In genomic region chr12:49776413-49776812, GRCh38 we compare ENCODE assay signal across 8 cellular contexts. TPM values are rescaled to one million over a fixed set of nuclear protein-coding genes. Genes with fewer than 3 reads are reported as not detected.
A peak's percentile ranks its signal among the peaks of the same experiment; 100 is the strongest.
DNase-seq lines count a peak whose midpoint lies in the region; ATAC-seq and TF ChIP-seq lines count a peak whose summit lies in the region.

No MANE protein-coding gene starts in this region.

- no peak overlapping the region for H3K4me3 ChIP-seq in mucosa of descending colon

- TF ChIP-seq CTCF in mucosa of descending colon (IDR thresholded peaks at IDR 0.05): peak; percentile 44

- H3K36me3 ChIP-seq in mucosa of descending colon (ENCODE audit: low read depth): no peaks in the 10 kb centered on the region

- H3K4me1 ChIP-seq in mucosa of descending colon (ENCODE audit: low read depth): no peaks in the 10 kb centered on the region

- intact Hi-C loops in mucosa of descending colon (cut with DNase I, micrococcal nuclease): no loop called here

- ATAC-seq in HG02798 (IDR thresholded peaks at IDR 0.05; ENCODE audit: poor library complexity, unreplicated experiment): peak; percentile 58
- ATAC-seq in mucosa of descending colon: peak; percentile 88
- ATAC-seq in HG03097 (IDR thresholded peaks at IDR 0.05; ENCODE audit: low FRiP score, unreplicated experiment): no peak

- DNase-seq in DMS114 treated with DMSO at 0.1 percent for 48 hours (lab: John Stamatoyannopoulos, UW; ENCODE audit: unreplicated experiment): peak; percentile 75
- DNase-seq in NCI-H82 (lab: John Stamatoyannopoulos, UW): peak; percentile 89
- DNase-seq in activated CD8-positive, alpha-beta memory T cell treated with anti-CD3 and anti-CD28 coated beads for 24 hours: peak; percentile 78
- peak; percentile 77 for DNase-seq in epidermal melanocyte (ENCODE audit: insufficient read length, low spot score)
- DNase-seq in mucosa of descending colon: peak in 2 of 3 donors; percentile 54 to 64
- DNase-seq in stimulated activated naive CD4-positive, alpha-beta T cell (lab: John Stamatoyannopoulos, UW): peak in 5 of 6 experiments; percentile 6 to 38 (median 26)

- H3K9me3 ChIP-seq in mucosa of descending colon: no peaks in the 10 kb centered on the region

RNA-seq across cellular contexts. Expression of gene TMBIM6, which starts 35.1 kb away (rescaled TPM):
- 100 to 1,000 TPM; 614 to 954 (median 773) TPM for total RNA-seq in mucosa of descending colon

RNA-seq across cellular contexts. Expression of gene NCKAP5L, which starts 51.8 kb away (rescaled TPM):
- total RNA-seq in mucosa of descending colon: 10 to 100 TPM in 1 of 3 donors, 1 to 10 TPM in 2; 2.5 to 17.7 (median 4.7) TPM

Comparison
In these comparisons a context has a peak if more than half of its experiments do, and no peak if none do; other contexts are left out.
1. DNase-seq: peak in every context shown above with its lines; median percentile 89 in NCI-H82; 78 in activated CD8-positive, alpha-beta memory T cell treated with anti-CD3 and anti-CD28 coated beads for 24 hours; 77 in epidermal melanocyte; 75 in DMS114 treated with DMSO at 0.1 percent for 48 hours; 59 in mucosa of descending colon; 26 in stimulated activated naive CD4-positive, alpha-beta T cell.